In genomic region chr15:80403712-80404056, GRCh38 we compare ENCODE assay signal across 9 cellular contexts. TPM values are rescaled to one million over a fixed set of nuclear protein-coding genes. Genes with fewer than 3 reads are reported as not detected.
A peak's percentile ranks its signal among the peaks of the same experiment; 100 is the strongest.
DNase-seq lines count a peak whose midpoint lies in the region; ATAC-seq, FAIRE-seq and TF ChIP-seq lines count a peak whose summit lies in the region.
"Had no signal": no experiment of that assay in that cellular context is flagged by ENCODE, and none has a peak within 500 bp of the region (broad histone marks: within the 10 kb centered on the region; RNA-seq: fewer than 3 reads in every experiment).

No MANE protein-coding gene starts in this region.

- H3K27me3 ChIP-seq in bronchial epithelial cell (ENCODE audit: control insufficient read depth, insufficient read depth, low read length) (peaks cover 33% of the 10 kb centered on the region), layer of hippocampus (ENCODE audit: control insufficient read depth, insufficient read depth, low read length) (no peaks in the 10 kb centered on the region), tibial nerve (peaks cover 2 to 15% of the 10 kb centered on the region in 2 donors)

- FAIRE-seq in bronchial epithelial cell (lab: Jason Lieb, UNC), result no peak

- TF ChIP-seq EP300 in tibial nerve (IDR thresholded peaks at IDR 0.05), result no peak

- TF ChIP-seq CTCF in bronchial epithelial cell (IDR thresholded peaks at IDR 0.05; ENCODE audit: insufficient read depth, low read length, severe bottlenecking), result no peak
- no peak for TF ChIP-seq CTCF in tibial nerve (IDR thresholded peaks at IDR 0.05)

- peaks cover 0 to 19% (median 2%) of the 10 kb centered on the region in 4 donors for H3K4me1 ChIP-seq in tibial nerve

- H3K27ac ChIP-seq in layer of hippocampus (ENCODE audit: low read depth, low read length) (peak overlapping the region; percentile 90), tibial nerve (peak overlapping the region; percentile 36 to 85 (median 61))

- 3 to 8% methylated on average over 18 to 22 of the region's 30 CpGs for WGBS in tibial nerve, 2 donors

- no peaks in the 10 kb centered on the region for H3K9me3 ChIP-seq in tibial nerve

- no peak for TF ChIP-seq POLR2A in tibial nerve (IDR thresholded peaks at IDR 0.05)

- ATAC-seq in GM21619 (IDR thresholded peaks at IDR 0.05; ENCODE audit: unreplicated experiment), result no peak

- peak overlapping the region; percentile 27 for H3K4me3 ChIP-seq in bronchial epithelial cell (ENCODE audit: low read depth, low read length)
- H3K4me3 ChIP-seq in tibial nerve, result peak overlapping the region; percentile 22 to 65 (median 38)

- peak; percentile 31 to 60 for DNase-seq in NCI-H2081 (lab: John Stamatoyannopoulos, UW)
- DNase-seq in NCI-H2081 treated with DMSO at 0.1 percent for 48 hours (lab: John Stamatoyannopoulos, UW), result no peak
- DNase-seq in bronchial epithelial cell (ENCODE audit: low read depth), result no peak
- DNase-seq in tibial nerve (ENCODE audit: low spot score in 2 of 2), result no peak
- no peak for DNase-seq in NAMALWA (ENCODE audit: low spot score)
- no peak for DNase-seq in putamen (ENCODE audit: low spot score)
- DNase-seq: stimulated activated CD4-positive, alpha-beta T cell treated with anti-CD3 and anti-CD28 coated beads, Interleukin-4, amount 100 ng/mL, for 4 hours had no signal

- no peaks in the 10 kb centered on the region for H3K36me3 ChIP-seq in bronchial epithelial cell (ENCODE audit: control insufficient read depth, insufficient read depth, low read length)
- H3K36me3 ChIP-seq in tibial nerve, result no peaks in the 10 kb centered on the region

RNA-seq across cellular contexts. Expression of gene ARNT2, which starts 0.5 kb away (rescaled TPM):
- total RNA-seq in bronchial epithelial cell (0.13 and 0.26 TPM in 2 replicates), tibial nerve (1 to 10 TPM; 5.1 to 8.8 (median 6.8) TPM)

Comparison
In these comparisons a context has a peak if more than half of its experiments do, and no peak if none do; other contexts are left out.
1. DNase-seq: peak in NCI-H2081 (2 of 2); none in NCI-H2081 treated with DMSO at 0.1 percent for 48 hours (single experiment), bronchial epithelial cell (single experiment), tibial nerve (0 of 2), NAMALWA (single experiment) and putamen (single experiment).